In the genomic region with DNA sequence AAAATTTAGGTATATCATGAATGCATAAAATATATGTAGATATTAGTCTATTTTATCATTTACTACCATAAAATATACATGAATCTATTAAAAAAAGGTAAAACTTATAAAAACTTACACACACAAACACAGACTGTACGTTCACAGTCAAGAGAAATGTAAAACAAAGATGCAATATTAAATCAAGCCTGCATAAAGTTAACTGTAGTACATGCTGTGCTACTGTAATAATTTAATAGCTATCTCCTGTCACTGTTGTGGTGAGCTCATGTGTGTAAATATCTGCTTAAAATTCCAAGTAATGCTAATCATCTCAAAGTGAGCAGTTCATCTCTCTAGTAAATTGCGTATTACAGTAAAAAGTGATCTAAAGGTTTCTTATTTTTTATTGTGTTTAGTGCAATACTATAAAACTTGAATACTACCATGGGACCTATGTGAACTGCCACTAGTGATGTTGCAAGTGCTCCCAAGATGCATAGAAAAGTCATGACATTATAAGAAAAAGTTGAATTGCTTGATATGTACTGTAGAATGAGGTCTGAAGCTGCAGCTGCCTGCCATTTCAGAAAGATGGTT, we compare ENCODE assay signal across 1 cellular context.
TF ChIP-seq lines count a peak whose summit lies in the region.

No MANE protein-coding gene starts in this region.

TF ChIP-seq in HEK293, 187 proteins besides CTCF, POLR2A, EP300 and RAD21 (continued from another document):
- TF ChIP-seq, protein P1, sequence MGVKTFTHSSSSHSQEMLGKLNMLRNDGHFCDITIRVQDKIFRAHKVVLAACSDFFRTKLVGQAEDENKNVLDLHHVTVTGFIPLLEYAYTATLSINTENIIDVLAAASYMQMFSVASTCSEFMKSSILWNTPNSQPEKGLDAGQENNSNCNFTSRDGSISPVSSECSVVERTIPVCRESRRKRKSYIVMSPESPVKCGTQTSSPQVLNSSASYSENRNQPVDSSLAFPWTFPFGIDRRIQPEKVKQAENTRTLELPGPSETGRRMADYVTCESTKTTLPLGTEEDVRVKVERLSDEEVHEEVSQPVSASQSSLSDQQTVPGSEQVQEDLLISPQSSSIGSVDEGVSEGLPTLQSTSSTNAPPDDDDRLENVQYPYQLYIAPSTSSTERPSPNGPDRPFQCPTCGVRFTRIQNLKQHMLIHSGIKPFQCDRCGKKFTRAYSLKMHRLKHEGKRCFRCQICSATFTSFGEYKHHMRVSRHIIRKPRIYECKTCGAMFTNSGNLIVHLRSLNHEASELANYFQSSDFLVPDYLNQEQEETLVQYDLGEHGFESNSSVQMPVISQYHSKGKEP (tag by site-specific recombination; IDR thresholded peaks at IDR 0.05) = peak; percentile 59
- no peak for TF ChIP-seq ZNF830 (tag by site-specific recombination; IDR thresholded peaks at IDR 0.05; ENCODE audit: low read depth)
- TF ChIP-seq ZNF16 (tag by site-specific recombination; IDR thresholded peaks at IDR 0.05; ENCODE audit: low read depth) = no peak
- 0 out of 2 replicates have a peak, but pooled peaks have one; percentile 79 for TF ChIP-seq ZNF155 (tag by site-specific recombination; IDR thresholded peaks at IDR 0.05)
- TF ChIP-seq, protein P2, sequence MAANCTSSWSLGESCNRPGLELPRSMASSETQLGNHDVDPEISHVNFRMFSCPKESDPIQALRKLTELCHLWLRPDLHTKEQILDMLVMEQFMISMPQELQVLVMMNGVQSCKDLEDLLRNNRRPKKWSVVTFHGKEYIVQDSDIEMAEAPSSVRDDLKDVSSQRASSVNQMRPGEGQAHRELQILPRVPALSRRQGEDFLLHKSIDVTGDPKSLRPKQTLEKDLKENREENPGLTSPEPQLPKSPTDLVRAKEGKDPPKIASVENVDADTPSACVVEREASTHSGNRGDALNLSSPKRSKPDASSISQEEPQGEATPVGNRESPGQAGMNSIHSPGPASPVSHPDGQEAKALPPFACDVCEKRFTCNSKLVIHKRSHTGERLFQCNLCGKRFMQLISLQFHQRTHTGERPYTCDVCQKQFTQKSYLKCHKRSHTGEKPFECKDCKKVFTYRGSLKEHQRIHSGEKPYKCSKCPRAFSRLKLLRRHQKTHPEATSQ (tag by site-specific recombination; IDR thresholded peaks at IDR 0.05) = no peak
TF ChIP-seq in HEK293: peak in this region for 14.
